ENCODE assay signal across 8 cellular contexts in genomic region chr5:72307968-72308852, GRCh38. TPM values are rescaled to one million over a fixed set of nuclear protein-coding genes. Genes with fewer than 3 reads are reported as not detected.
DNase-seq lines count a peak whose midpoint lies in the region; ATAC-seq and TF ChIP-seq lines count a peak whose summit lies in the region.

No MANE protein-coding gene starts in this region.

- H3F3A ChIP-seq in PC-9 (ENCODE audit: insufficient read depth, low read depth), result peaks cover 24% of the 10 kb centered on the region; the same call in 1 of the 2 replicates

- H3K27ac ChIP-seq in DND-41 (ENCODE audit: low read length), result peak overlapping the region; percentile 94
- peak overlapping the region; percentile 86 for H3K27ac ChIP-seq in PC-9
- H3K27ac ChIP-seq in esophagus muscularis mucosa (replicated peaks in 1 of 4), result peak overlapping the region; percentile 86 to 96 (median 92)
- H3K27ac ChIP-seq in muscle layer of duodenum (ENCODE audit: low read length), result peak overlapping the region; percentile 88

- H3K79me2 ChIP-seq in DND-41 (ENCODE audit: insufficient read depth, low read length) (peaks cover 59% of the 10 kb centered on the region), PC-9 (ENCODE audit: low read depth) (peaks cover 46% of the 10 kb centered on the region)

- H3K36me3 ChIP-seq in DND-41 (ENCODE audit: insufficient read depth, low read length) (peaks cover 41% of the 10 kb centered on the region), PC-9 (ENCODE audit: low read depth) (no peaks in the 10 kb centered on the region; the same call in 1 of the 2 replicates), esophagus muscularis mucosa (peaks cover 11 to 42% (median 31%) of the 10 kb centered on the region in 4 donors), muscle layer of duodenum (ENCODE audit: control insufficient read depth in 1 of 2, insufficient read depth in 2 of 2, low read length in 2 of 2) (peaks cover 5 to 36% of the 10 kb centered on the region in 2 donors)

- H2AFZ ChIP-seq in DND-41 (ENCODE audit: low read depth, low read length), result peak overlapping the region; percentile 93
- peak overlapping the region; percentile 74 for H2AFZ ChIP-seq in PC-9

- H3K9me3 ChIP-seq in DND-41 (ENCODE audit: insufficient read depth, low read length, severe bottlenecking) (no peaks in the 10 kb centered on the region), PC-9 (ENCODE audit: insufficient read depth, low read depth) (no peaks in the 10 kb centered on the region), esophagus muscularis mucosa (no peaks in the 10 kb centered on the region), muscle layer of duodenum (ENCODE audit: control insufficient read depth in 1 of 2, low read length in 2 of 2) (no peaks in the 10 kb centered on the region)

- H3K4me1 ChIP-seq in DND-41 (ENCODE audit: insufficient read depth, low read length) (peaks cover 28% of the 10 kb centered on the region), PC-9 (replicated peaks; ENCODE audit: insufficient read depth) (peaks cover 13% of the 10 kb centered on the region), esophagus muscularis mucosa (peaks cover 8 to 29% (median 26%) of the 10 kb centered on the region in 4 donors), muscle layer of duodenum (ENCODE audit: control insufficient read depth in 1 of 2, insufficient read depth in 2 of 2, low read length in 2 of 2) (peaks cover 4 to 13% of the 10 kb centered on the region in 2 donors)

- DNase-seq in DND-41 (peak; percentile 96), KBM-7 (peak; percentile 98), PC-9 (peak; percentile 93 to 97), esophagus muscularis mucosa (ENCODE audit: extremely low spot score) (peak; percentile 99)
- DNase-seq in activated T-cell treated with anti-CD3 and anti-CD28 coated beads, Interleukin-2, amount 50 U/mL, for 48 hours, result peak; percentile 95 to 97
- DNase-seq in stimulated activated CD8-positive, alpha-beta memory T cell treated with anti-CD3 and anti-CD28 coated beads, Interleukin-7, amount 100 ng/mL, for 24 hours (ENCODE audit: low read depth), result peak; percentile 92

- BruUV-seq in PC-9 (replicated peaks; lab: Mats Ljungman, UMichigan), result TSS peak; percentile 85

- TF ChIP-seq EP300 in esophagus muscularis mucosa (IDR thresholded peaks at IDR 0.05), result no peak

- CTCF ChIA-PET in PC-9 (lab: Charles Lee), result interaction anchor here (0.5 to 1.1 kb wide), 7 partner anchors 27 to 530 kb away, joined by 3 to 8 read pairs (median 3); no protein-coding TSS in a partner anchor

- H3K9ac ChIP-seq in DND-41 (ENCODE audit: low read depth, low read length), result peak overlapping the region; percentile 96

- ATAC-seq in DND-41 (ENCODE audit: insufficient read depth, low read depth) (peak; percentile 96), GM21723 (IDR thresholded peaks at IDR 0.05; ENCODE audit: unreplicated experiment) (peak; percentile 94)

- TF ChIP-seq CTCF in DND-41 (IDR thresholded peaks at IDR 0.05; ENCODE audit: borderline replicate concordance, extremely low read depth, low read length, poor library complexity, severe bottlenecking), result peak; percentile 89
- TF ChIP-seq CTCF in PC-9 (conservative IDR thresholded peaks at IDR 0.05), result peak; percentile 77
- TF ChIP-seq CTCF in esophagus muscularis mucosa (IDR thresholded peaks at IDR 0.05), result peak; percentile 95

- H3K4me2 ChIP-seq in DND-41 (ENCODE audit: insufficient read depth, low read length) (peak overlapping the region; percentile 72), PC-9 (peak overlapping the region; percentile 92)

- H3K9me2 ChIP-seq in PC-9 (ENCODE audit: insufficient read depth), result no peaks in the 10 kb centered on the region

- peaks cover 6% of the 10 kb centered on the region; the same call in 1 of the 2 replicates for H4K20me1 ChIP-seq in DND-41 (ENCODE audit: insufficient read depth, low read length)
- no peaks in the 10 kb centered on the region for H4K20me1 ChIP-seq in PC-9 (ENCODE audit: insufficient read depth)

- intact Hi-C loops in PC-9 (cut with micrococcal nuclease; ENCODE audit: unreplicated experiment) (loop anchor here (1.0 to 10.0 kb wide), 4 partner anchors 176 to 530 kb away; no protein-coding TSS in a partner anchor), esophagus muscularis mucosa (cut with DNase I) (loop anchor here (1.0 to 10.0 kb wide), 5 partner anchors 123 to 525 kb away; partner anchors contain the start of gene MAP1B)

- H3K27me3 ChIP-seq in DND-41 (ENCODE audit: insufficient read depth, low read length, poor library complexity), result no peaks in the 10 kb centered on the region
- H3K27me3 ChIP-seq in PC-9 (ENCODE audit: insufficient read depth, low read depth), result no peaks in the 10 kb centered on the region
- H3K27me3 ChIP-seq in esophagus muscularis mucosa, result no peaks in the 10 kb centered on the region
- H3K27me3 ChIP-seq in muscle layer of duodenum (ENCODE audit: low read depth, low read length), result no peaks in the 10 kb centered on the region

- TF ChIP-seq POLR2A in esophagus muscularis mucosa (IDR thresholded peaks at IDR 0.05; ENCODE audit: low read depth), result peak; percentile 64

- H3K4me3 ChIP-seq in DND-41 (ENCODE audit: low read depth in 1 of 2, low read length in 2 of 2) (peak overlapping the region; percentile 79 to 88), PC-9 (peak overlapping the region; percentile 73), esophagus muscularis mucosa (peak overlapping the region; percentile 63 to 80 (median 69)), muscle layer of duodenum (ENCODE audit: low read depth in 1 of 2, low read length in 2 of 2) (peak overlapping the region; percentile 68 to 86)

- POLR2A ChIA-PET in PC-9 (lab: Charles Lee; ENCODE audit: unreplicated experiment), result interaction anchor here (0.6 to 0.7 kb wide), 3 partner anchors 171 to 576 kb away, joined by 3 to 9 read pairs (median 5); no protein-coding TSS in a partner anchor

- in situ Hi-C loops in KBM-7 (cut with MboI; ENCODE audit: low pct_unique_long_range_greater_than_20kb, low sequenced_read_pairs), result no loop called here

- WGBS in esophagus muscularis mucosa, result 3% methylated on average over 18 of the region's 76 CpGs

RNA-seq across cellular contexts. Expression of gene MRPS27, which starts 11.8 kb away (rescaled TPM):
- 71.0 and 73.1 TPM in 2 replicates for total RNA-seq in PC-9 (2021)
- total RNA-seq in esophagus muscularis mucosa, result 10 to 100 TPM; 38.6 to 53.5 (median 45.7) TPM

RNA-seq across cellular contexts. Expression of gene PTCD2, which starts 12.0 kb away (rescaled TPM):
- total RNA-seq in PC-9 (2021) (13.4 and 15.5 TPM in 2 replicates), esophagus muscularis mucosa (1 to 10 TPM; 3.5 to 7.1 (median 5.8) TPM)

Comparison
In these comparisons a context has a peak if more than half of its experiments do, and no peak if none do; other contexts are left out.
1. Peak in every context shown above with its lines: DNase-seq, ATAC-seq, H3K4me3 ChIP-seq and H3K27ac ChIP-seq.